ENCODE assay signal across 23 cellular contexts in the genomic region with DNA sequence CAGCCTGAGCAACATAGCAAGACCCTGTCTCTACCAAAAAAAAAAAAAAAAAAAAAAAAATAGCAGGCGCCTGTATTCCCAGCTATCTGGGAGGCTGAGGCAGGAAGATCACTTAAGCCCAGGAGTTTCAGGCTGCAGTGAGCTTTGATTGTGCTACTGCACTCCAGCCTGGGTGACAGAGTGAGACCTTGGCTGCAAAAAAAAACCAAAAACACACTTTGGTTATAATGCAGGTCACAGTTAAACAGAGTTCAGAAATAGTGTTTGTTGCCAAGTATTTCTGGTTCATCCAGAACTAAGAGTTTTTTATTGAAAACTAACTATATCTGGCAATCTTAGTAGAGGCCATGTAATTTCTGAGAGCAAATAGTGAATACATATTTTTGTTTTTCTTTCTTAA. TPM values are rescaled to one million over a fixed set of nuclear protein-coding genes. Genes with fewer than 3 reads are reported as not detected.
DNase-seq lines count a peak whose midpoint lies in the region; ATAC-seq and TF ChIP-seq lines count a peak whose summit lies in the region.
"Had no signal": no experiment of that assay in that cellular context is flagged by ENCODE, and none has a peak within 500 bp of the region (broad histone marks: within the 10 kb centered on the region; RNA-seq: fewer than 3 reads in every experiment).

No MANE protein-coding gene starts in this region.

- H2AFZ ChIP-seq in mesenchymal stem cell (ENCODE audit: low read depth, low read length), result no peak overlapping the region
- H2AFZ ChIP-seq in GM23338, result no peak overlapping the region

- H3K4me3 Mint-ChIP-seq in activated CD4-positive, alpha-beta T cell treated with anti-CD3 and anti-CD28 coated beads for 36 hours, result no peak overlapping the region
- no peak overlapping the region for H3K4me3 Mint-ChIP-seq in GM23338
- H3K4me3 Mint-ChIP-seq: activated naive CD4-positive, alpha-beta T cell treated with anti-CD3 and anti-CD28 coated beads for 36 hours; activated T-cell treated with anti-CD3 and anti-CD28 coated beads, Interleukin-2, amount 50 U/mL, for 72 hours; memory B cell; stimulated activated naive CD8-positive, alpha-beta T cell treated with anti-CD3 and anti-CD28 coated beads, Interleukin-15, amount 100 ng/mL, for 72 hours had no signal

- peaks cover 7% of the 10 kb centered on the region for H3K9me3 Mint-ChIP-seq in activated CD4-positive, alpha-beta T cell treated with anti-CD3 and anti-CD28 coated beads for 36 hours (ENCODE audit: low read depth)
- H3K9me3 Mint-ChIP-seq in GM23338, result peaks cover 19% of the 10 kb centered on the region

- H3K9me2 ChIP-seq in GM23338 (ENCODE audit: insufficient read depth), result no peaks in the 10 kb centered on the region

- H3K4ac ChIP-seq in mesenchymal stem cell (ENCODE audit: low read depth in 1 of 2, low read length in 2 of 2), result no peak overlapping the region

- H3K14ac ChIP-seq in mesenchymal stem cell (ENCODE audit: low read length in 2 of 2), result no peak overlapping the region

- no peaks in the 10 kb centered on the region for H3K79me2 ChIP-seq in GM23338 (replicated peaks; ENCODE audit: insufficient read depth)

- H3K9ac ChIP-seq in BLaER1 treated with 17β-estradiol and CSF1 and Interleukin-3, amounts not matched to agents 10 nM and 100 nM, result peak overlapping the region in 2 of 11 experiments; percentile 18 to 63; a peak in 2 of 22 replicates
- H3K9ac ChIP-seq in SK-N-MC (ENCODE audit: insufficient read length) (no peak overlapping the region), mesenchymal stem cell (ENCODE audit: low read length) (peak overlapping the region; percentile 60)

- no peaks in the 10 kb centered on the region for H3K79me1 ChIP-seq in mesenchymal stem cell (replicated peaks; ENCODE audit: low read length, poor library complexity, severe bottlenecking)

- no peaks in the 10 kb centered on the region for H3K36me3 ChIP-seq in BLaER1 treated with 17β-estradiol and CSF1 and Interleukin-3, amounts not matched to agents 10 nM and 100 nM
- H3K36me3 ChIP-seq in SK-N-MC (ENCODE audit: insufficient read depth, low read length), result no peaks in the 10 kb centered on the region
- H3K36me3 ChIP-seq in mesenchymal stem cell (ENCODE audit: control insufficient read depth in 1 of 2, insufficient read depth in 2 of 2, low read depth in 1 of 2, low read length in 2 of 2), result no peaks in the 10 kb centered on the region
- no peaks in the 10 kb centered on the region for H3K36me3 ChIP-seq in GM23338 (ENCODE audit: insufficient read depth)
- H3K36me3 ChIP-seq: cardiac muscle cell, thyroid gland, vagina had no signal

- peaks cover 11 to 58% (median 14%) of the 10 kb centered on the region in 10 experiments; a peak in 17 of 20 replicates for H3K4me1 ChIP-seq in BLaER1 treated with 17β-estradiol and CSF1 and Interleukin-3, amounts not matched to agents 10 nM and 100 nM
- H3K4me1 ChIP-seq in mesenchymal stem cell (ENCODE audit: control insufficient read depth, insufficient read depth, low read depth, low read length) (no peaks in the 10 kb centered on the region), GM23338 (ENCODE audit: insufficient read depth) (no peaks in the 10 kb centered on the region)

- no peaks in the 10 kb centered on the region for H4K20me1 ChIP-seq in BLaER1 treated with 17β-estradiol and CSF1 and Interleukin-3, amounts not matched to agents 10 nM and 100 nM
- no peaks in the 10 kb centered on the region for H4K20me1 ChIP-seq in GM23338 (replicated peaks; ENCODE audit: insufficient read depth)

- no peaks in the 10 kb centered on the region for H3F3A ChIP-seq in GM23338 (replicated peaks; ENCODE audit: low read depth)

- H3K4me2 ChIP-seq in BLaER1 treated with 17β-estradiol and CSF1 and Interleukin-3, amounts not matched to agents 10 nM and 100 nM, result peak overlapping the region in 9 of 11 experiments; percentile 7 to 83 (median 57); a peak in 15 of 22 replicates
- no peak overlapping the region for H3K4me2 ChIP-seq in mesenchymal stem cell (ENCODE audit: low read length, poor library complexity, severe bottlenecking)
- H3K4me2 ChIP-seq in GM23338, result no peak overlapping the region

- no peak overlapping the region for H2BK15ac ChIP-seq in mesenchymal stem cell (ENCODE audit: low read depth, poor library complexity, severe bottlenecking)

- H3K4me1 Mint-ChIP-seq in activated CD4-positive, alpha-beta T cell treated with anti-CD3 and anti-CD28 coated beads for 36 hours, result peaks cover 27% of the 10 kb centered on the region
- H3K4me1 Mint-ChIP-seq in GM23338, result no peaks in the 10 kb centered on the region

- H3K27me3 Mint-ChIP-seq in activated CD4-positive, alpha-beta T cell treated with anti-CD3 and anti-CD28 coated beads for 36 hours, result no peaks in the 10 kb centered on the region
- no peaks in the 10 kb centered on the region for H3K27me3 Mint-ChIP-seq in GM23338 (ENCODE audit: insufficient read depth, low read depth, poor library complexity)
- H3K27me3 Mint-ChIP-seq: stimulated activated naive CD8-positive, alpha-beta T cell treated with anti-CD3 and anti-CD28 coated beads, Interleukin-15, amount 100 ng/mL, for 72 hours had no signal

- intact Hi-C loops in activated CD4-positive, alpha-beta T cell treated with anti-CD3 and anti-CD28 coated beads for 36 hours (cut with DNase I, micrococcal nuclease), result no loop called here

- H3K4me3 ChIP-seq in BLaER1 treated with 17β-estradiol and CSF1 and Interleukin-3, amounts not matched to agents 10 nM and 100 nM, result peak overlapping the region in 1 of 10 experiments; percentile 28; a peak in 2 of 20 replicates
- peak overlapping the region; percentile 41; the same call in 1 of the 2 replicates for H3K4me3 ChIP-seq in SK-N-MC
- no peak overlapping the region for H3K4me3 ChIP-seq in mesenchymal stem cell (ENCODE audit: insufficient read depth in 1 of 2, low read depth in 1 of 2, low read length in 2 of 2)
- no peak overlapping the region for H3K4me3 ChIP-seq in GM23338
- H3K4me3 ChIP-seq: cardiac muscle cell, K562, thyroid gland, vagina had no signal

- POLR2A ChIA-PET in activated CD4-positive, alpha-beta T cell treated with anti-CD3 and anti-CD28 coated beads for 36 hours (lab: Charles Lee), result interaction anchor here (0.6 kb wide), 1 partner anchor 429 kb away, joined by 4 read pairs; no protein-coding TSS in a partner anchor

- H2BK120ac ChIP-seq in mesenchymal stem cell (ENCODE audit: low read depth, low read length), result no peak overlapping the region

- peaks cover 11 to 39% (median 27%) of the 10 kb centered on the region in 11 experiments for H3K9me3 ChIP-seq in BLaER1 treated with 17β-estradiol and CSF1 and Interleukin-3, amounts not matched to agents 10 nM and 100 nM (replicated peaks in 1 of 11)
- 0 out of 2 replicates have a peak, but pooled peaks cover 2% of the 10 kb centered on the region for H3K9me3 ChIP-seq in SK-N-MC (ENCODE audit: low read depth, low read length)
- no peaks in the 10 kb centered on the region for H3K9me3 ChIP-seq in mesenchymal stem cell (ENCODE audit: control insufficient read depth, low read length)
- H3K9me3 ChIP-seq: thyroid gland, vagina had no signal

- ATAC-seq in activated CD4-positive, alpha-beta T cell treated with anti-CD3 and anti-CD28 coated beads for 36 hours, result no peak
- ATAC-seq in GM23338, result no peak
- ATAC-seq: activated T-cell treated with anti-CD3 and anti-CD28 coated beads, Interleukin-2, amount 50 U/mL, for 72 hours; K562; stimulated activated naive CD8-positive, alpha-beta T cell treated with anti-CD3 and anti-CD28 coated beads, Interleukin-15, amount 100 ng/mL, for 72 hours had no signal

- peak overlapping the region in 1 of 2 experiments; percentile 70 for H3K18ac ChIP-seq in mesenchymal stem cell (ENCODE audit: low read depth in 1 of 2, low read length in 2 of 2)

- CTCF ChIA-PET in activated CD4-positive, alpha-beta T cell treated with anti-CD3 and anti-CD28 coated beads for 36 hours (lab: Charles Lee), result no interaction called here

- H4K91ac ChIP-seq in mesenchymal stem cell (ENCODE audit: low read length), result peak overlapping the region; percentile 50

- peaks cover 6% of the 10 kb centered on the region for H3K36me3 Mint-ChIP-seq in activated CD4-positive, alpha-beta T cell treated with anti-CD3 and anti-CD28 coated beads for 36 hours (ENCODE audit: low read depth)
- peaks cover 10% of the 10 kb centered on the region for H3K36me3 Mint-ChIP-seq in GM23338 (ENCODE audit: low read depth)
- H3K36me3 Mint-ChIP-seq: memory B cell had no signal

- H4K8ac ChIP-seq in mesenchymal stem cell (ENCODE audit: low read length), result no peak overlapping the region

- H3K23ac ChIP-seq in mesenchymal stem cell (ENCODE audit: low read length in 2 of 2), result no peak overlapping the region

- no peak for TF ChIP-seq CTCF in GM23338 (conservative IDR thresholded peaks at IDR 0.05; ENCODE audit: low read depth in 2 of 2)

- H2BK5ac ChIP-seq in mesenchymal stem cell (ENCODE audit: low read depth, low read length, poor library complexity, severe bottlenecking), result no peak overlapping the region

- 20% methylated on average over 1 of the region's 1 CpG for WGBS in mesenchymal stem cell

- no peaks in the 10 kb centered on the region for H3K27me3 ChIP-seq in BLaER1 treated with 17β-estradiol and CSF1 and Interleukin-3, amounts not matched to agents 10 nM and 100 nM
- no peaks in the 10 kb centered on the region for H3K27me3 ChIP-seq in mesenchymal stem cell (ENCODE audit: control insufficient read depth in 1 of 2, insufficient read depth in 1 of 2, low read length in 2 of 2)
- no peaks in the 10 kb centered on the region for H3K27me3 ChIP-seq in GM23338 (ENCODE audit: insufficient read depth)
- H3K27me3 ChIP-seq: cardiac muscle cell, thyroid gland, vagina had no signal

- DNase-seq in activated CD4-positive, alpha-beta T cell treated with anti-CD3 and anti-CD28 coated beads for 36 hours, result no peak
- no peak for DNase-seq in activated CD4-positive, alpha-beta T cell treated with anti-CD3 and anti-CD28 coated beads for 4 hours
- DNase-seq in SK-N-MC (ENCODE audit: low read depth, low spot score) (no peak), mesenchymal stem cell (no peak), ureter (ENCODE audit: low spot score) (no peak), NCI-H2196 treated with DMSO at 0.1 percent for 48 hours (lab: John Stamatoyannopoulos, UW; ENCODE audit: unreplicated experiment) (no peak), GM23338 (ENCODE audit: low spot score) (no peak)
- DNase-seq: activated naive CD4-positive, alpha-beta T cell treated with anti-CD3 and anti-CD28 coated beads for 36 hours; activated T-cell treated with anti-CD3 and anti-CD28 coated beads, Interleukin-2, amount 50 U/mL, for 72 hours; aorta; effector CD8-positive, alpha-beta T cell; NCI-H1105; NCI-H1930; NCI-H524 treated with DMSO at 0.1 percent for 48 hours; OCI-M1; stimulated activated naive CD8-positive, alpha-beta T cell treated with anti-CD3 and anti-CD28 coated beads, Interleukin-15, amount 100 ng/mL, for 72 hours; thyroid gland had no signal

- peak overlapping the region; percentile 5 for H3K27ac Mint-ChIP-seq in activated CD4-positive, alpha-beta T cell treated with anti-CD3 and anti-CD28 coated beads for 36 hours
- H3K27ac Mint-ChIP-seq in GM23338, result no peak overlapping the region
- H3K27ac Mint-ChIP-seq: activated T-cell treated with anti-CD3 and anti-CD28 coated beads, Interleukin-2, amount 50 U/mL, for 72 hours; memory B cell; stimulated activated naive CD8-positive, alpha-beta T cell treated with anti-CD3 and anti-CD28 coated beads, Interleukin-15, amount 100 ng/mL, for 72 hours had no signal

- peak overlapping the region in 7 of 11 experiments; percentile 22 to 81 (median 58); a peak in 9 of 22 replicates for H3K27ac ChIP-seq in BLaER1 treated with 17β-estradiol and CSF1 and Interleukin-3, amounts not matched to agents 10 nM and 100 nM
- H3K27ac ChIP-seq in SK-N-MC (peak overlapping the region; percentile 82; the same call in 1 of the 2 replicates), mesenchymal stem cell (ENCODE audit: low read length, poor library complexity, severe bottlenecking) (no peak overlapping the region), GM23338 (ENCODE audit: low read depth) (no peak overlapping the region)
- H3K27ac ChIP-seq: cardiac muscle cell, epithelial cell of prostate, thyroid gland, vagina had no signal

- H2BK12ac ChIP-seq in mesenchymal stem cell (ENCODE audit: low read length in 2 of 2), result no peak overlapping the region

- no peak overlapping the region for H2AK5ac ChIP-seq in mesenchymal stem cell (ENCODE audit: low read length, severe bottlenecking)

RNA-seq across cellular contexts. Expression of a gene that starts 24.1 kb away (rescaled TPM):
- total RNA-seq in activated CD4-positive, alpha-beta T cell treated with anti-CD3 and anti-CD28 coated beads for 36 hours, result 10 to 100 TPM; 57.1 to 64.4 TPM
- polyA plus RNA-seq in mesenchymal stem cell (2013, experiment 1 of 2), result 1,394 TPM
- polyA plus RNA-seq in mesenchymal stem cell (2013, experiment 2 of 2), result 1,387 TPM
- total RNA-seq in ureter, result 255 TPM
- total RNA-seq in GM23338 (2014; rRNA removed; shearing (Covaris generic)), result 9.8 and 11.3 TPM in 2 replicates
- 5.0 and 6.7 TPM in 2 replicates for polyA plus RNA-seq in GM23338 (2016; fragmentation: Nextera tagmentation; extraction: Ambion mirVana)

Comparison
In these comparisons a context has a peak if more than half of its experiments do, and no peak if none do; other contexts are left out.
1. H3K27ac ChIP-seq: peak in BLaER1 treated with 17β-estradiol and CSF1 and Interleukin-3, amounts not matched to agents 10 nM and 100 nM (7 of 11) and SK-N-MC (single experiment); none in mesenchymal stem cell (single experiment) and GM23338 (single experiment).
2. H3K4me2 ChIP-seq: peak in BLaER1 treated with 17β-estradiol and CSF1 and Interleukin-3, amounts not matched to agents 10 nM and 100 nM (9 of 11); none in mesenchymal stem cell (single experiment) and GM23338 (single experiment).